Comparison of ENCODE assay signal across 17 cellular contexts in the genomic region with DNA sequence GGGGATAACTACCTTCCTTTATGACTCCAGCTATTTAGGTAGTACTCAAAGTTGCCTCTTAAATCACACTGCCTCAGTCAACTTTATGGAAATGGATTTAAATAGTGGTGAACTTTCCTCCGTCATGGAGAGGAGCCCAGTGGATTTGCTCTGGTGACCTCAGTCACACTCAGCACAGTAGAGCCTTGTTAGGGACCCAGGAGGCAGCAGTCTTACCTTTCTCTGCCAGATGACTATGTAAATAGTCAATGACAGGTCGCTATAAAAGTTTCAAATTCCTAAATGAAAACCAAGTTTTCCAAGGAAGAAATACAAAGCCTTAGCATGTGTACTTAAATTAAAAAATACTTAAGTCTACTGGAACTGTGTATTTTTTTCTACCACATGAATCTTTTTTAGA.
"Had no signal": no experiment of that assay in that cellular context is flagged by ENCODE, and none has a peak within 500 bp of the region (broad histone marks: within the 10 kb centered on the region; RNA-seq: fewer than 3 reads in every experiment).

No MANE protein-coding gene starts in this region.

- H3K27me3 ChIP-seq: gastroesophageal sphincter, right atrium auricular region, spleen, upper lobe of right lung had no signal

- FAIRE-seq: colon, kidney had no signal

- H3K27ac ChIP-seq: epithelial cell of prostate, gastroesophageal sphincter, right atrium auricular region, spleen, upper lobe of right lung had no signal

- H3K9me3 ChIP-seq: gastroesophageal sphincter, right atrium auricular region, spleen, upper lobe of right lung had no signal

- ATAC-seq: activated T-helper 17 cell treated with anti-CD3 and anti-CD28 coated beads, Interleukin-2, amount 50 U/mL, for 72 hours; gastroesophageal sphincter; stimulated activated naive B cell treated with anti-CD40 and anti-IgM and Interleukin-4, amounts not matched to agents 10 μg/mL and 1 μg/mL and 100 μg/mL, for 72 hours; T-helper 17 cell; upper lobe of right lung had no signal

- DNase-seq: activated B cell treated with CpG ODN at 0.5 μM for 24 hours; activated CD4-positive, alpha-beta T cell treated with anti-CD3 and anti-CD28 coated beads, Interleukin-2, amount 10 ng/mL, durations not matched to agents 7 days and 5 days; activated CD8-positive, alpha-beta memory T cell treated with anti-CD3 and anti-CD28 coated beads for 24 hours; activated naive CD4-positive, alpha-beta T cell treated with anti-CD3 and anti-CD28 coated beads for 36 hours; effector memory CD4-positive, alpha-beta T cell; kidney; mesendoderm; spleen; stimulated activated CD4-positive, alpha-beta T cell treated with anti-CD3 and anti-CD28 coated beads, Interleukin-2, amount 100 ng/mL, for 24 hours; stimulated activated naive B cell treated with anti-CD40 and anti-IgM and Interleukin-4, amounts not matched to agents 10 μg/mL and 1 μg/mL and 100 μg/mL, for 72 hours; T-helper 17 cell; upper lobe of right lung had no signal

- H3K36me3 ChIP-seq: gastroesophageal sphincter, right atrium auricular region, spleen, upper lobe of right lung had no signal

- H3K4me3 ChIP-seq: gastroesophageal sphincter, right atrium auricular region, spleen, upper lobe of right lung had no signal
